ENCODE assay signal across 27 cellular contexts in the genomic region with DNA sequence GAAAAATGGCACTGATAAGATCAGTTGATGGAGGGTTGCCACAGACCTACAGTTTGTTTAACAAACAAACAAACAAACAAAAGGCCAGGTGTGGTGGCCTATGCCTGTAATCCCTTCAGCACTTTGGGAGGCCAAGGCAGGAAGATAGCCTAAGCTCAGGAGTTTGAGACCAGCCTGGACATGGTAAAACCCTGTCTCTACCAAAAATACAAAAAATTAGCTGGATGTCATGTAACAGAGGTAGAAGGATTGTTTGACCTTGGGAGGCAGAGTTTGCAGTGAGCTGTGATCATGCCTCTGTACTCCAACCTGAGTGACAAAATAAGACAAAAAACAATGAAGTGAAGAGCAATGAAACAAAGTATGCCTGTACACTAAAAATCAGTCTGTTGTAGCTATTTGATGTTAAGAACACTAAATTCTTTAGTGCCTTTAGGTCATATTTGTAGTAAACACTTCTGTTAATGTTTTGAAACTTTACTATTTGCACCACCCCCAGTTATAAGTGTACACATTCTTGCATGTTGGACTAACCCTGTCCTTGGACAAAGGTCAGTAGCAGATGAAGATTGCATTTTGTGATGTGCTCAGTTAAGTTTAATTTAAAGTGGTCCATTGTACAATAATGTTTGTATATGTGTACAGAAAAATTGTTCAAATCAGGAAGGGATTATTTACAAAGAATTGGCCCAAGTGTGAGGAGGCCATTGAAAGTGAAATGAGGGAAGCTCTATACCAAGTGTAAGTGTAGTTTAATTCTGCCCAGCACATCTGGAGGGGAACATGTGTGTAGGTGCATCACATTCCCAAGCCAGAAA.
"Had no signal": no experiment of that assay in that cellular context is flagged by ENCODE, and none has a peak within 500 bp of the region (broad histone marks: within the 10 kb centered on the region; RNA-seq: fewer than 3 reads in every experiment).

No MANE protein-coding gene starts in this region.

- H3K4me3 Mint-ChIP-seq: activated CD4-positive, alpha-beta memory T cell treated with anti-CD3 and anti-CD28 coated beads for 36 hours; activated CD4-positive, alpha-beta T cell treated with anti-CD3 and anti-CD28 coated beads, Interleukin-2, amount 10 ng/mL, durations not matched to agents 24 days and 14 days; activated naive CD4-positive, alpha-beta T cell treated with anti-CD3 and anti-CD28 coated beads, Interleukin-2, amount 10 ng/mL, durations not matched to agents 7 days and 5 days; activated naive CD8-positive, alpha-beta T cell treated with anti-CD3 and anti-CD28 coated beads, Interleukin-2, amount 10 ng/mL, durations not matched to agents 7 days and 5 days; natural killer cell treated with Interleukin-12 subunit alpha and Interleukin-12 subunit beta and Interleukin-15 and Interleukin-18, amount 100 ng/mL, for 72 hours; stimulated activated naive CD8-positive, alpha-beta T cell treated with anti-CD3 and anti-CD28 coated beads, Interleukin-15, amount 100 ng/mL, for 72 hours; T-helper 1 cell treated with Interleukin-12 subunit alpha and Interleukin-12 subunit beta and Interleukin-4 antibody, amounts not matched to agents 30 μg/mL and 1 μg/mL, for 36 hours; type B pancreatic cell had no signal

- H3K9me3 ChIP-seq: mucosa of descending colon, uterus had no signal

- H3K4me1 Mint-ChIP-seq: activated CD4-positive, alpha-beta T cell treated with anti-CD3 and anti-CD28 coated beads, Interleukin-2, amount 10 ng/mL, durations not matched to agents 24 days and 14 days; activated naive CD4-positive, alpha-beta T cell treated with anti-CD3 and anti-CD28 coated beads, Interleukin-2, amount 10 ng/mL, durations not matched to agents 7 days and 5 days; activated naive CD8-positive, alpha-beta T cell treated with anti-CD3 and anti-CD28 coated beads, Interleukin-2, amount 10 ng/mL, durations not matched to agents 7 days and 5 days; stimulated activated naive CD8-positive, alpha-beta T cell treated with anti-CD3 and anti-CD28 coated beads, Interleukin-15, amount 100 ng/mL, for 72 hours had no signal

- H3K4me3 ChIP-seq: mucosa of descending colon, skin epidermis, uterus had no signal

- H3K27me3 Mint-ChIP-seq: stimulated activated naive CD8-positive, alpha-beta T cell treated with anti-CD3 and anti-CD28 coated beads, Interleukin-15, amount 100 ng/mL, for 72 hours; type B pancreatic cell had no signal

- H3K36me3 Mint-ChIP-seq: activated CD4-positive, alpha-beta memory T cell treated with anti-CD3 and anti-CD28 coated beads for 36 hours; activated naive CD4-positive, alpha-beta T cell treated with anti-CD3 and anti-CD28 coated beads, Interleukin-2, amount 10 ng/mL, durations not matched to agents 7 days and 5 days; activated naive CD8-positive, alpha-beta T cell treated with anti-CD3 and anti-CD28 coated beads, Interleukin-2, amount 10 ng/mL, durations not matched to agents 7 days and 5 days; natural killer cell treated with Interleukin-12 subunit alpha and Interleukin-12 subunit beta and Interleukin-15 and Interleukin-18, amount 100 ng/mL, for 72 hours; type B pancreatic cell had no signal

- H3K27me3 ChIP-seq: uterus had no signal

- FAIRE-seq: endothelial cell of umbilical vein, frontal cortex had no signal

- H3K9me3 Mint-ChIP-seq: activated CD4-positive, alpha-beta T cell treated with anti-CD3 and anti-CD28 coated beads, Interleukin-2, amount 10 ng/mL, durations not matched to agents 24 days and 14 days; activated naive CD4-positive, alpha-beta T cell treated with anti-CD3 and anti-CD28 coated beads, Interleukin-2, amount 10 ng/mL, durations not matched to agents 7 days and 5 days; activated naive CD8-positive, alpha-beta T cell treated with anti-CD3 and anti-CD28 coated beads, Interleukin-2, amount 10 ng/mL, durations not matched to agents 7 days and 5 days; T-helper 1 cell treated with Interleukin-12 subunit alpha and Interleukin-12 subunit beta and Interleukin-4 antibody, amounts not matched to agents 30 μg/mL and 1 μg/mL, for 36 hours had no signal

- H3K27ac Mint-ChIP-seq: activated CD4-positive, alpha-beta memory T cell treated with anti-CD3 and anti-CD28 coated beads for 36 hours; activated CD4-positive, alpha-beta T cell treated with anti-CD3 and anti-CD28 coated beads, Interleukin-2, amount 10 ng/mL, durations not matched to agents 24 days and 14 days; activated naive CD4-positive, alpha-beta T cell treated with anti-CD3 and anti-CD28 coated beads, Interleukin-2, amount 10 ng/mL, durations not matched to agents 7 days and 5 days; activated naive CD8-positive, alpha-beta T cell treated with anti-CD3 and anti-CD28 coated beads, Interleukin-2, amount 10 ng/mL, durations not matched to agents 7 days and 5 days; natural killer cell treated with Interleukin-12 subunit alpha and Interleukin-12 subunit beta and Interleukin-15 and Interleukin-18, amount 100 ng/mL, for 72 hours; stimulated activated naive CD8-positive, alpha-beta T cell treated with anti-CD3 and anti-CD28 coated beads, Interleukin-15, amount 100 ng/mL, for 72 hours; T-helper 1 cell treated with Interleukin-12 subunit alpha and Interleukin-12 subunit beta and Interleukin-4 antibody, amounts not matched to agents 30 μg/mL and 1 μg/mL, for 36 hours; type B pancreatic cell had no signal

- DNase-seq: activated CD4-positive, alpha-beta memory T cell treated with anti-CD3 and anti-CD28 coated beads for 36 hours; activated CD4-positive, alpha-beta T cell treated with anti-CD3 and anti-CD28 coated beads, Interleukin-2, amount 10 ng/mL, durations not matched to agents 24 days and 14 days; activated CD4-positive, CD25-positive, alpha-beta regulatory T cell treated with anti-CD3 and anti-CD28 coated beads, Interleukin-2, amount 50 U/mL, for 72 hours; activated CD8-positive, alpha-beta memory T cell treated with anti-CD3 and anti-CD28 coated beads, Interleukin-2, amount 50 U/mL, for 4 hours; activated gamma-delta T cell; activated naive CD4-positive, alpha-beta T cell treated with anti-CD3 and anti-CD28 coated beads, Interleukin-2, amount 10 ng/mL, durations not matched to agents 7 days and 5 days; activated naive CD8-positive, alpha-beta T cell treated with anti-CD3 and anti-CD28 coated beads, Interleukin-2, amount 10 ng/mL, durations not matched to agents 7 days and 5 days; activated T-cell treated with anti-CD3 and anti-CD28 coated beads, Interleukin-2, amount 50 U/mL, for 1 hour; amniotic stem cell; caudate nucleus; islet precursor cell; left ventricle myocardium superior; mesendoderm; mucosa of descending colon; stimulated activated CD4-positive, alpha-beta T cell treated with anti-CD3 and anti-CD28 coated beads, Interleukin-12 subunit alpha, Interleukin-12 subunit beta, amount 100 ng/mL, for 4 hours; stimulated activated CD4-positive, alpha-beta T cell treated with anti-CD3 and anti-CD28 coated beads, Interleukin-4, amount 100 ng/mL, for 1 hour; stimulated activated naive CD8-positive, alpha-beta T cell treated with anti-CD3 and anti-CD28 coated beads, Interleukin-15, amount 100 ng/mL, for 72 hours; substantia nigra; T-helper 9 cell; uterus; WERI-Rb-1 had no signal

- H3K4me1 ChIP-seq: uterus had no signal

- H3K27ac ChIP-seq: skin epidermis, uterus, WERI-Rb-1 had no signal

- H3K36me3 ChIP-seq: uterus, WERI-Rb-1 had no signal
